8 cellular contexts compared by ENCODE assay signal in genomic region chr16:13453938-13454553, GRCh38.
DNase-seq lines count a peak whose midpoint lies in the region; ATAC-seq and TF ChIP-seq lines count a peak whose summit lies in the region.

No MANE protein-coding gene starts in this region.

- intact Hi-C loops in Caco-2 (cut with micrococcal nuclease; ENCODE audit: unreplicated experiment), result loop anchor here (1.0 kb wide), 1 partner anchor 558 kb away; no protein-coding TSS in a partner anchor

- H3K36me3 ChIP-seq in Caco-2 (ENCODE audit: control insufficient read depth, insufficient read depth, low read length) (no peaks in the 10 kb centered on the region), HEK293 (ENCODE audit: control insufficient read depth in 2 of 2, insufficient read depth in 1 of 2, low read length in 2 of 2) (no peaks in the 10 kb centered on the region)

- POLR2A ChIA-PET in Caco-2 (lab: Charles Lee), result no interaction called here
- POLR2A ChIA-PET in HEK293 (lab: Yijun Ruan, JAX), result no interaction called here

- no peak overlapping the region for H3K4me3 Mint-ChIP-seq in Caco-2 (ENCODE audit: unreplicated experiment)
- H3K4me3 Mint-ChIP-seq in stimulated activated memory B cell treated with anti-CD40 and anti-IgM and Interleukin-4, amounts not matched to agents 10 μg/mL and 1 μg/mL and 100 μg/mL, for 72 hours, result no peak overlapping the region

- H3K4me1 Mint-ChIP-seq in Caco-2 (ENCODE audit: low read depth, unreplicated experiment), result no peaks in the 10 kb centered on the region
- H3K4me1 Mint-ChIP-seq in stimulated activated memory B cell treated with anti-CD40 and anti-IgM and Interleukin-4, amounts not matched to agents 10 μg/mL and 1 μg/mL and 100 μg/mL, for 72 hours, result no peaks in the 10 kb centered on the region

- H3K27me3 ChIP-seq in Caco-2 (replicated peaks; ENCODE audit: control insufficient read depth, insufficient read depth, low read length), result no peaks in the 10 kb centered on the region

- peak in 1 of 2 experiments; percentile 41 for DNase-seq in Caco-2
- DNase-seq in RPMI8226, result peak; percentile 56
- DNase-seq in fibroblast of villous mesenchyme (ENCODE audit: low read depth), result peak; percentile 7
- DNase-seq in stimulated activated CD4-positive, alpha-beta T cell treated with anti-CD3 and anti-CD28 coated beads, Interleukin-15, amount 100 ng/mL, for 24 hours, result peak; percentile 48
- no peak for DNase-seq in NCI-H226
- DNase-seq in islet precursor cell, result no peak

- H3K9me3 Mint-ChIP-seq in Caco-2 (ENCODE audit: unreplicated experiment), result no peaks in the 10 kb centered on the region
- peaks cover 2% of the 10 kb centered on the region for H3K9me3 Mint-ChIP-seq in stimulated activated memory B cell treated with anti-CD40 and anti-IgM and Interleukin-4, amounts not matched to agents 10 μg/mL and 1 μg/mL and 100 μg/mL, for 72 hours

- no peak overlapping the region for H3K27ac ChIP-seq in HEK293 (ENCODE audit: extremely low read depth, low read depth, low read length)

- H3K9me3 ChIP-seq in Caco-2 (no peaks in the 10 kb centered on the region), HEK293 (ENCODE audit: control insufficient read depth, insufficient read depth, low read depth, low read length) (no peaks in the 10 kb centered on the region)

- peaks cover 9% of the 10 kb centered on the region for H3K27me3 Mint-ChIP-seq in Caco-2 (ENCODE audit: insufficient read depth, unreplicated experiment)
- no peaks in the 10 kb centered on the region for H3K27me3 Mint-ChIP-seq in stimulated activated memory B cell treated with anti-CD40 and anti-IgM and Interleukin-4, amounts not matched to agents 10 μg/mL and 1 μg/mL and 100 μg/mL, for 72 hours

- no peak overlapping the region for H3K27ac Mint-ChIP-seq in Caco-2 (ENCODE audit: unreplicated experiment)
- no peak overlapping the region for H3K27ac Mint-ChIP-seq in stimulated activated memory B cell treated with anti-CD40 and anti-IgM and Interleukin-4, amounts not matched to agents 10 μg/mL and 1 μg/mL and 100 μg/mL, for 72 hours

- TF ChIP-seq CTCF in Caco-2 (IDR thresholded peaks at IDR 0.05; ENCODE audit: insufficient read depth in 1 of 2, low read depth in 1 of 2, low read length in 1 of 2, severe bottlenecking in 1 of 2, unreplicated experiment in 1 of 2) (peak; percentile 53 to 61), HEK293 (tag by site-specific recombination; IDR thresholded peaks at IDR 0.05) (no peak), fibroblast of villous mesenchyme (IDR thresholded peaks at IDR 0.05; ENCODE audit: insufficient read depth, low read depth, low read length) (peak; percentile 21)

- H3K4me1 ChIP-seq in Caco-2, result no peaks in the 10 kb centered on the region
- H3K4me1 ChIP-seq in HEK293 (ENCODE audit: control insufficient read depth, insufficient read depth, low read length), result no peaks in the 10 kb centered on the region

- ATAC-seq in stimulated activated memory B cell treated with anti-CD40 and anti-IgM and Interleukin-4, amounts not matched to agents 10 μg/mL and 1 μg/mL and 100 μg/mL, for 72 hours, result no peak

- BruUV-seq in Caco-2 (replicated peaks; lab: Mats Ljungman, UMichigan), result no TSS peak

- peaks cover 5% of the 10 kb centered on the region for H3K36me3 Mint-ChIP-seq in Caco-2 (ENCODE audit: insufficient read depth, unreplicated experiment)
- H3K36me3 Mint-ChIP-seq in stimulated activated memory B cell treated with anti-CD40 and anti-IgM and Interleukin-4, amounts not matched to agents 10 μg/mL and 1 μg/mL and 100 μg/mL, for 72 hours, result no peaks in the 10 kb centered on the region

- CTCF ChIA-PET in Caco-2 (lab: Charles Lee) (no interaction called here), HEK293 (lab: Yijun Ruan, JAX) (interaction anchor here (0.7 to 2.3 kb wide), 11 partner anchors 9 to 1225 kb away, joined by 3 to 10 read pairs (median 4); no protein-coding TSS in a partner anchor)

- H3K4me3 ChIP-seq in Caco-2 (ENCODE audit: low read depth, low read length) (no peak overlapping the region), HEK293 (ENCODE audit: low read depth, low read length) (no peak overlapping the region), fibroblast of villous mesenchyme (ENCODE audit: low read depth, low read length) (no peak overlapping the region)

TF ChIP-seq in HEK293, 187 proteins besides CTCF, POLR2A, EP300 and RAD21:
- TF ChIP-seq ZFP3 (tag by site-specific recombination; IDR thresholded peaks at IDR 0.05; ENCODE audit: low read depth), result no peak
- peak; percentile 43 for TF ChIP-seq ZNF654 (tag by site-specific recombination; IDR thresholded peaks at IDR 0.05; ENCODE audit: low read depth)

Comparison
In these comparisons a context has a peak if more than half of its experiments do, and no peak if none do; other contexts are left out.
1. DNase-seq: peak in RPMI8226 (single experiment), fibroblast of villous mesenchyme (single experiment) and stimulated activated CD4-positive, alpha-beta T cell treated with anti-CD3 and anti-CD28 coated beads, Interleukin-15, amount 100 ng/mL, for 24 hours (single experiment); none in NCI-H226 (single experiment) and islet precursor cell (single experiment).